ENCODE assay signal across 23 cellular contexts in the genomic region with DNA sequence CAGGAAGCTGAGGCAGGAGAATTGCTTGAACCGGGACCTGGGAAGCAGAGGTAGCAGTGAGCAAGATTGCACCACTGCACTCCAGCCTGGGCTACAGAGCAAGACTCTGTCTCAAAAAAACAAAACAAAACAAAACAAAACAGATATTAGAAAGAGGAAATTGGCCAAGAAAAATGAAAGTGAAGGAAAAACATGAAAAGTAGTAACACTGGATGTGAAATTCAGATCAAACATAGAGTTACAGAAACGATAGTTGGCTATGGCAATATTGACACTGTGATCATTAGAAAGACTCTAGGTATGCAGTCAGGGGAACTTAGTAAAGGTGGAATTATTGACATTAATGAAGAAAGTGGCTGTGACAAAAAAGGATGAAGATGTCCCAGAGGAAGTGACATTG. TPM values are rescaled to one million over a fixed set of nuclear protein-coding genes. Genes with fewer than 3 reads are reported as not detected.
DNase-seq lines count a peak whose midpoint lies in the region; ATAC-seq and TF ChIP-seq lines count a peak whose summit lies in the region.
"Had no signal": no experiment of that assay in that cellular context is flagged by ENCODE, and none has a peak within 500 bp of the region (broad histone marks: within the 10 kb centered on the region; RNA-seq: fewer than 3 reads in every experiment).

No MANE protein-coding gene starts in this region.

- CTCF ChIA-PET in activated CD8-positive, alpha-beta T cell treated with anti-CD3 and anti-CD28 coated beads, Interleukin-2, amount 10 ng/mL, durations not matched to agents 7 days and 5 days (lab: Charles Lee): interaction anchor here (1.1 to 2.6 kb wide), 3 partner anchors 8 to 16 kb away, joined by 3 to 9 read pairs (median 5); no protein-coding TSS in a partner anchor
- CTCF ChIA-PET in activated CD8-positive, alpha-beta T cell treated with anti-CD3 and anti-CD28 coated beads for 36 hours (lab: Charles Lee): no interaction called here

- peaks cover 9% of the 10 kb centered on the region for H3K36me3 Mint-ChIP-seq in activated CD8-positive, alpha-beta T cell treated with anti-CD3 and anti-CD28 coated beads, Interleukin-2, amount 10 ng/mL, durations not matched to agents 7 days and 5 days (ENCODE audit: low read depth)
- H3K36me3 Mint-ChIP-seq in activated CD8-positive, alpha-beta T cell treated with anti-CD3 and anti-CD28 coated beads for 36 hours (ENCODE audit: low read depth): no peaks in the 10 kb centered on the region
- no peaks in the 10 kb centered on the region for H3K36me3 Mint-ChIP-seq in progenitor cell of endocrine pancreas (ENCODE audit: insufficient read depth)
- H3K36me3 Mint-ChIP-seq: CD8-positive, alpha-beta T cell had no signal

- no peak overlapping the region for H3K27ac ChIP-seq in caudate nucleus (ENCODE audit: low read depth, low read length)
- H3K27ac ChIP-seq: A549, body of pancreas, coronary artery, gastrocnemius medialis, right atrium auricular region, stomach, upper lobe of right lung had no signal

- DNase-seq in activated CD8-positive, alpha-beta T cell treated with anti-CD3 and anti-CD28 coated beads, Interleukin-2, amount 10 ng/mL, durations not matched to agents 7 days and 5 days: no peak
- no peak for DNase-seq in activated CD8-positive, alpha-beta T cell treated with anti-CD3 and anti-CD28 coated beads for 36 hours
- DNase-seq in NOMO-1 treated with DMSO at 0.1 percent for 48 hours (lab: John Stamatoyannopoulos, UW; ENCODE audit: unreplicated experiment) (peak; percentile 79), caudate nucleus (lab: John Stamatoyannopoulos, UW) (no peak), progenitor cell of endocrine pancreas (ENCODE audit: low spot score, unreplicated experiment) (no peak)
- DNase-seq: activated CD4-positive, alpha-beta T cell treated with anti-CD3 and anti-CD28 coated beads for 36 hours; activated naive CD4-positive, alpha-beta T cell treated with anti-CD3 and anti-CD28 coated beads for 36 hours; body of pancreas; CD8-positive, alpha-beta T cell; DMS79 treated with DMSO at 0.1 percent for 48 hours; gastrocnemius medialis; NCI-H1930; PC-3; stomach; T-helper 9 cell; upper lobe of right lung had no signal

- intact Hi-C loops in activated CD8-positive, alpha-beta T cell treated with anti-CD3 and anti-CD28 coated beads for 36 hours (cut with micrococcal nuclease): no loop called here

- H3K4me1 Mint-ChIP-seq in activated CD8-positive, alpha-beta T cell treated with anti-CD3 and anti-CD28 coated beads, Interleukin-2, amount 10 ng/mL, durations not matched to agents 7 days and 5 days (ENCODE audit: low read depth): peaks cover 48% of the 10 kb centered on the region
- H3K4me1 Mint-ChIP-seq in activated CD8-positive, alpha-beta T cell treated with anti-CD3 and anti-CD28 coated beads for 36 hours (ENCODE audit: low read depth): peaks cover 23% of the 10 kb centered on the region
- peaks cover 2% of the 10 kb centered on the region for H3K4me1 Mint-ChIP-seq in progenitor cell of endocrine pancreas (ENCODE audit: low read depth)

- no peak overlapping the region for H3K4me3 Mint-ChIP-seq in activated CD8-positive, alpha-beta T cell treated with anti-CD3 and anti-CD28 coated beads, Interleukin-2, amount 10 ng/mL, durations not matched to agents 7 days and 5 days
- H3K4me3 Mint-ChIP-seq in activated CD8-positive, alpha-beta T cell treated with anti-CD3 and anti-CD28 coated beads for 36 hours: no peak overlapping the region
- H3K4me3 Mint-ChIP-seq in progenitor cell of endocrine pancreas (ENCODE audit: low read depth): no peak overlapping the region
- H3K4me3 Mint-ChIP-seq: activated CD4-positive, alpha-beta T cell treated with anti-CD3 and anti-CD28 coated beads for 36 hours; activated naive CD4-positive, alpha-beta T cell treated with anti-CD3 and anti-CD28 coated beads for 36 hours; CD8-positive, alpha-beta T cell had no signal

- H3K27ac Mint-ChIP-seq in activated CD8-positive, alpha-beta T cell treated with anti-CD3 and anti-CD28 coated beads, Interleukin-2, amount 10 ng/mL, durations not matched to agents 7 days and 5 days: peak overlapping the region; percentile 21
- no peak overlapping the region for H3K27ac Mint-ChIP-seq in activated CD8-positive, alpha-beta T cell treated with anti-CD3 and anti-CD28 coated beads for 36 hours
- H3K27ac Mint-ChIP-seq in progenitor cell of endocrine pancreas: no peak overlapping the region
- H3K27ac Mint-ChIP-seq: activated CD4-positive, alpha-beta T cell treated with anti-CD3 and anti-CD28 coated beads for 36 hours; activated naive CD4-positive, alpha-beta T cell treated with anti-CD3 and anti-CD28 coated beads for 36 hours; CD8-positive, alpha-beta T cell had no signal

- H3K27me3 Mint-ChIP-seq in activated CD8-positive, alpha-beta T cell treated with anti-CD3 and anti-CD28 coated beads, Interleukin-2, amount 10 ng/mL, durations not matched to agents 7 days and 5 days (ENCODE audit: low read depth): no peaks in the 10 kb centered on the region
- no peaks in the 10 kb centered on the region for H3K27me3 Mint-ChIP-seq in activated CD8-positive, alpha-beta T cell treated with anti-CD3 and anti-CD28 coated beads for 36 hours
- H3K27me3 Mint-ChIP-seq in progenitor cell of endocrine pancreas: no peaks in the 10 kb centered on the region
- H3K27me3 Mint-ChIP-seq: activated CD4-positive, alpha-beta T cell treated with anti-CD3 and anti-CD28 coated beads for 36 hours had no signal

- POLR2A ChIA-PET in activated CD8-positive, alpha-beta T cell treated with anti-CD3 and anti-CD28 coated beads, Interleukin-2, amount 10 ng/mL, durations not matched to agents 7 days and 5 days (lab: Charles Lee): no interaction called here
- POLR2A ChIA-PET in activated CD8-positive, alpha-beta T cell treated with anti-CD3 and anti-CD28 coated beads for 36 hours (lab: Charles Lee): no interaction called here

- ATAC-seq in activated CD8-positive, alpha-beta T cell treated with anti-CD3 and anti-CD28 coated beads, Interleukin-2, amount 10 ng/mL, durations not matched to agents 7 days and 5 days: no peak
- no peak for ATAC-seq in activated CD8-positive, alpha-beta T cell treated with anti-CD3 and anti-CD28 coated beads for 36 hours
- peak; percentile 47 for ATAC-seq in HG02610 (IDR thresholded peaks at IDR 0.05; ENCODE audit: unreplicated experiment)
- no peak for ATAC-seq in HG03469 (IDR thresholded peaks at IDR 0.05; ENCODE audit: unreplicated experiment)
- ATAC-seq in HG02870 (IDR thresholded peaks at IDR 0.05; ENCODE audit: unreplicated experiment): no peak
- ATAC-seq: A549; activated CD4-positive, alpha-beta T cell treated with anti-CD3 and anti-CD28 coated beads for 36 hours; body of pancreas; CD8-positive, alpha-beta T cell; gastrocnemius medialis; left lobe of liver; PC-3; upper lobe of right lung had no signal

- TF ChIP-seq CTCF in activated CD8-positive, alpha-beta T cell treated with anti-CD3 and anti-CD28 coated beads for 36 hours (IDR thresholded peaks at IDR 0.05): no peak
- TF ChIP-seq CTCF in progenitor cell of endocrine pancreas (IDR thresholded peaks at IDR 0.05; ENCODE audit: unreplicated experiment): no peak

- H3K9me3 Mint-ChIP-seq in activated CD8-positive, alpha-beta T cell treated with anti-CD3 and anti-CD28 coated beads, Interleukin-2, amount 10 ng/mL, durations not matched to agents 7 days and 5 days (ENCODE audit: insufficient read depth): no peaks in the 10 kb centered on the region
- H3K9me3 Mint-ChIP-seq in activated CD8-positive, alpha-beta T cell treated with anti-CD3 and anti-CD28 coated beads for 36 hours: no peaks in the 10 kb centered on the region
- H3K9me3 Mint-ChIP-seq in progenitor cell of endocrine pancreas (ENCODE audit: low read depth): no peaks in the 10 kb centered on the region
- H3K9me3 Mint-ChIP-seq: activated naive CD4-positive, alpha-beta T cell treated with anti-CD3 and anti-CD28 coated beads for 36 hours; CD8-positive, alpha-beta T cell had no signal

RNA-seq across cellular contexts. Expression of a gene that starts 13.2 kb away (rescaled TPM):
- total RNA-seq in activated CD8-positive, alpha-beta T cell treated with anti-CD3 and anti-CD28 coated beads, Interleukin-2, amount 10 ng/mL, durations not matched to agents 7 days and 5 days: 10 to 100 TPM; 34.2 to 36.5 TPM
- total RNA-seq in activated CD8-positive, alpha-beta T cell treated with anti-CD3 and anti-CD28 coated beads for 36 hours: 10 to 100 TPM; 28.0 to 30.0 TPM
- total RNA-seq in progenitor cell of endocrine pancreas: 32.1 and 38.6 TPM in 2 replicates
